In genomic region chr6:57342148-57342669, GRCh38 we compare ENCODE assay signal across 19 cellular contexts.
"Had no signal": no experiment of that assay in that cellular context is flagged by ENCODE, and none has a peak within 500 bp of the region (broad histone marks: within the 10 kb centered on the region; RNA-seq: fewer than 3 reads in every experiment).

No MANE protein-coding gene starts in this region.

- ATAC-seq: Panc1, PC-3 had no signal

- H3K27ac ChIP-seq: RWPE1 had no signal

- DNase-seq: Karpas-422, KG1, MM.1S, NCI-H1092 treated with DMSO at 0.1 percent for 48 hours, NCI-H1436, NCI-H1694 treated with DMSO at 0.1 percent for 48 hours, NCI-H1930, NCI-H2081, NCI-H2107, NCI-H226, NCI-H446, NCI-H510A, NCI-H524 treated with DMSO at 0.1 percent for 48 hours, NCI-H69, NCI-H774, PC-3, SHP77 had no signal
